In the genomic region with DNA sequence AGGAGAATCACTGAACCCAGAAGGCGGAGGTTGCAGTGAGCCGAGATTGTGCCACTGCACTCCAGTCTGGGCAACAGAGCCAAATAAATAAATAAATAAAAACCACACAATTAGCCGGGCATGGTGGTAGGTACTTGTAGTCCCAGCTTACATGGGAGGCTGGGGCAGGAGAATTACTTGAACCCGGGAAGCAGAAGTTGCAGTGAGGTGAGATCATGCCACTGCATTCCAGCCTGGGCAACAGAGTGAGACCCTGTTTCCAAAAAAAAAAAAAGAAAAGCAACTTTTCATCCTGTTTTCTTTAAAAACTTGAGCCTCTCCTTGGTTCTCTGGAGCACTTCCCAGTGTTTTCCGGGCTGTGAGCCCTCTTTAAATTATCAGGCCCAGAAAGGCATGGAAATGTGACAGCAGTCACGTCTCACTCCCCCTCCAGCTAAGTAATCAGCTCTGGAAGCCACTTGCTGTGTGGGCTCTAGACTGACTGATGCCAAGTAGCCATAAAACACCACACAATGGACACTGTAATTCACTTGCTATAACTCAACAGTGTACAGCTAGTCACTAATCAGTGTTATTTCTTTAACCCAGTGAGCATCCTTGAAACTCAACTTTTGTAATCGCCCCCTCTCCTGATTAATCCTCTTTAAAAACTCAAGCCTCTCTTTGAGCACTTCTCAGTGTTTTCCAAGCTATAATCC, we compare ENCODE assay signal across 1 cellular context.
TF ChIP-seq lines count a peak whose summit lies in the region.

No MANE protein-coding gene starts in this region.

TF ChIP-seq in IMR-90, 13 proteins besides CTCF, POLR2A, EP300 and RAD21:
- TF ChIP-seq CEBPB (IDR thresholded peaks at IDR 0.05; ENCODE audit: low read depth, low read length) (no peak), BHLHE40 (IDR thresholded peaks at IDR 0.05; ENCODE audit: low read depth, low read length) (no peak), SMC3 (IDR thresholded peaks at IDR 0.05; ENCODE audit: low read depth, low read length) (no peak), CHD1 (IDR thresholded peaks at IDR 0.05; ENCODE audit: low read depth, low read length) (no peak), NFE2L2 (IDR thresholded peaks at IDR 0.05; ENCODE audit: low read depth, low read length) (no peak), MAFK (IDR thresholded peaks at IDR 0.05; ENCODE audit: low read depth, low read length) (no peak), RCOR1 (IDR thresholded peaks at IDR 0.05; ENCODE audit: insufficient replicate concordance, low read length) (no peak), RFX5 (IDR thresholded peaks at IDR 0.05; ENCODE audit: low read depth, low read length) (no peak), FOS (IDR thresholded peaks at IDR 0.05; ENCODE audit: low read depth, low read length) (no peak), MAZ (IDR thresholded peaks at IDR 0.05; ENCODE audit: borderline replicate concordance, low read depth, low read length) (no peak), MXI1 (IDR thresholded peaks at IDR 0.05; ENCODE audit: borderline replicate concordance, low read depth, low read length) (no peak)
- TF ChIP-seq, protein P1, sequence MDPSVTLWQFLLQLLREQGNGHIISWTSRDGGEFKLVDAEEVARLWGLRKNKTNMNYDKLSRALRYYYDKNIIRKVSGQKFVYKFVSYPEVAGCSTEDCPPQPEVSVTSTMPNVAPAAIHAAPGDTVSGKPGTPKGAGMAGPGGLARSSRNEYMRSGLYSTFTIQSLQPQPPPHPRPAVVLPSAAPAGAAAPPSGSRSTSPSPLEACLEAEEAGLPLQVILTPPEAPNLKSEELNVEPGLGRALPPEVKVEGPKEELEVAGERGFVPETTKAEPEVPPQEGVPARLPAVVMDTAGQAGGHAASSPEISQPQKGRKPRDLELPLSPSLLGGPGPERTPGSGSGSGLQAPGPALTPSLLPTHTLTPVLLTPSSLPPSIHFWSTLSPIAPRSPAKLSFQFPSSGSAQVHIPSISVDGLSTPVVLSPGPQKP (IDR thresholded peaks at IDR 0.05; ENCODE audit: borderline replicate concordance, low read depth, low read length), result no peak
- TF ChIP-seq, protein P2, sequence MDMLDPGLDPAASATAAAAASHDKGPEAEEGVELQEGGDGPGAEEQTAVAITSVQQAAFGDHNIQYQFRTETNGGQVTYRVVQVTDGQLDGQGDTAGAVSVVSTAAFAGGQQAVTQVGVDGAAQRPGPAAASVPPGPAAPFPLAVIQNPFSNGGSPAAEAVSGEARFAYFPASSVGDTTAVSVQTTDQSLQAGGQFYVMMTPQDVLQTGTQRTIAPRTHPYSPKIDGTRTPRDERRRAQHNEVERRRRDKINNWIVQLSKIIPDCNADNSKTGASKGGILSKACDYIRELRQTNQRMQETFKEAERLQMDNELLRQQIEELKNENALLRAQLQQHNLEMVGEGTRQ (IDR thresholded peaks at IDR 0.05; ENCODE audit: low read depth, low read length), result no peak
